ENCODE assay signal across 18 cellular contexts in genomic region chr6:71855406-71855805, GRCh38. TPM values are rescaled to one million over a fixed set of nuclear protein-coding genes. Genes with fewer than 3 reads are reported as not detected.
DNase-seq lines count a peak whose midpoint lies in the region; ATAC-seq and TF ChIP-seq lines count a peak whose summit lies in the region.
"Had no signal": no experiment of that assay in that cellular context is flagged by ENCODE, and none has a peak within 500 bp of the region (broad histone marks: within the 10 kb centered on the region; RNA-seq: fewer than 3 reads in every experiment).

No MANE protein-coding gene starts in this region.

- H3K79me2 ChIP-seq in SK-N-SH (ENCODE audit: insufficient read depth): no peaks in the 10 kb centered on the region

- no peaks in the 10 kb centered on the region for H3K36me3 Mint-ChIP-seq in stimulated activated effector memory CD8-positive, alpha-beta T cell treated with anti-CD3 and anti-CD28 coated beads, Interleukin-12 subunit alpha, Interleukin-12 subunit beta, amount 100 ng/mL, for 72 hours

- H2AFZ ChIP-seq in SK-N-SH (ENCODE audit: low read depth): no peak overlapping the region

- H3K36me3 ChIP-seq in SK-N-SH (replicated peaks in 1 of 2; ENCODE audit: control insufficient read depth in 1 of 2, insufficient read depth in 2 of 2, low read length in 1 of 2): no peaks in the 10 kb centered on the region
- H3K36me3 ChIP-seq in transverse colon: no peaks in the 10 kb centered on the region
- H3K36me3 ChIP-seq: vagina had no signal

- TF ChIP-seq POLR2A in transverse colon (IDR thresholded peaks at IDR 0.05): no peak

- no peak for DNase-seq in SK-N-SH
- peak; percentile 16 for DNase-seq in Jurkat, Clone E6-1 (ENCODE audit: low read depth, low spot score)
- DNase-seq in SK-MEL-5 (ENCODE audit: low read depth, low spot score): peak; percentile 2
- peak; percentile 2 for DNase-seq in renal cortical epithelial cell (ENCODE audit: low read depth)
- DNase-seq in stimulated activated effector memory CD8-positive, alpha-beta T cell treated with anti-CD3 and anti-CD28 coated beads, Interleukin-12 subunit alpha, Interleukin-12 subunit beta, amount 100 ng/mL, for 72 hours (ENCODE audit: low spot score in 2 of 2): no peak
- DNase-seq in transverse colon: no peak
- no peak for DNase-seq in islet precursor cell
- DNase-seq: effector memory CD8-positive, alpha-beta T cell; glutamatergic neuron; GOT3; IMR-90; NCI-H2171 treated with DMSO at 0.1 percent for 48 hours; nucleus accumbens; SHP77 treated with DMSO at 0.1 percent for 48 hours; stimulated activated CD4-positive, alpha-beta T cell treated with anti-CD3 and anti-CD28 coated beads, Interleukin-15, amount 100 ng/mL, for 24 hours had no signal

- no peaks in the 10 kb centered on the region for H3K4me1 Mint-ChIP-seq in stimulated activated effector memory CD8-positive, alpha-beta T cell treated with anti-CD3 and anti-CD28 coated beads, Interleukin-12 subunit alpha, Interleukin-12 subunit beta, amount 100 ng/mL, for 72 hours

- no peak overlapping the region for H3K4me2 ChIP-seq in SK-N-SH

- CTCF ChIA-PET in SK-N-SH (lab: Yijun Ruan, JAX): interaction anchor here (1.0 to 1.3 kb wide), 2 partner anchors 10 to 231 kb away, joined by 3 read pairs; no protein-coding TSS in a partner anchor

- no peaks in the 10 kb centered on the region for H3K9me2 ChIP-seq in SK-N-SH

- H3K9ac ChIP-seq in SK-N-SH: no peak overlapping the region

- ATAC-seq in SK-N-SH treated with all-trans-retinoic acid at 6 μM for 48 hours: no peak
- ATAC-seq in stimulated activated effector memory CD8-positive, alpha-beta T cell treated with anti-CD3 and anti-CD28 coated beads, Interleukin-12 subunit alpha, Interleukin-12 subunit beta, amount 100 ng/mL, for 72 hours: no peak
- ATAC-seq: effector memory CD8-positive, alpha-beta T cell had no signal

- in situ Hi-C loops in SK-MEL-5 (cut with HindIII; ENCODE audit: low pct_unique_long_range_greater_than_20kb, low sequenced_read_pairs): no loop called here
- in situ Hi-C loops in transverse colon (cut with MboI; ENCODE audit: low pct_ligation_motif_present in 1 of 4, low pct_unique_long_range_greater_than_20kb in 1 of 4, low sequenced_read_pairs in 3 of 4): no loop called here

- no peaks in the 10 kb centered on the region for H3F3A ChIP-seq in SK-N-SH (replicated peaks; ENCODE audit: insufficient read depth)

- intact Hi-C loops in transverse colon (cut with DNase I; ENCODE audit: low total_unique reads): no loop called here

- H3K9me3 ChIP-seq in SK-N-SH (no peaks in the 10 kb centered on the region), transverse colon (no peaks in the 10 kb centered on the region)
- H3K9me3 ChIP-seq: vagina had no signal

- peaks cover 9% of the 10 kb centered on the region for H3K9me3 Mint-ChIP-seq in stimulated activated effector memory CD8-positive, alpha-beta T cell treated with anti-CD3 and anti-CD28 coated beads, Interleukin-12 subunit alpha, Interleukin-12 subunit beta, amount 100 ng/mL, for 72 hours
- H3K9me3 Mint-ChIP-seq: activated T-helper 1 cell treated with anti-CD3 and anti-CD28 coated beads, Interleukin-12 subunit alpha, Interleukin-12 subunit beta, Interleukin-2, Interleukin-4 antibody, amounts not matched to agents 30 ng/mL and 10 ng/mL and 1 ng/mL, durations not matched to agents 14 hours and 24 hours and 36 hours had no signal

- H3K4me3 ChIP-seq in SK-N-SH (ENCODE audit: low read depth in 2 of 2, low read length in 1 of 2) (no peak overlapping the region), transverse colon (no peak overlapping the region)
- no peak overlapping the region for H3K4me3 ChIP-seq in Jurkat, Clone E6-1 (ENCODE audit: low read length)
- H3K4me3 ChIP-seq: vagina had no signal

- H3K4me1 ChIP-seq in SK-N-SH (ENCODE audit: control insufficient read depth in 1 of 2, insufficient read depth in 2 of 2, low read depth in 1 of 2, low read length in 1 of 2) (no peaks in the 10 kb centered on the region), transverse colon (no peaks in the 10 kb centered on the region)
- H3K4me1 ChIP-seq: vagina had no signal

- WGBS in SK-N-SH (ENCODE audit: low lambda C conversion rate): 10% methylated on average over 3 of the region's 3 CpGs
- 48% methylated on average over 3 of the region's 3 CpGs; no CpG with 5 or more reads in 1 of the 2 donors for WGBS in transverse colon (ENCODE audit: low coverage in 1 of 2), 2 donors

- TF ChIP-seq EP300 in SK-N-SH (IDR thresholded peaks at IDR 0.05; ENCODE audit: borderline replicate concordance in 1 of 2, low read depth in 1 of 2, low read length in 1 of 2): no peak
- no peak for TF ChIP-seq EP300 in transverse colon (IDR thresholded peaks at IDR 0.05; ENCODE audit: low read depth)

- H3K27me3 ChIP-seq in SK-N-SH (ENCODE audit: insufficient read depth): no peaks in the 10 kb centered on the region; the same call in 1 of the 2 replicates
- H3K27me3 ChIP-seq in transverse colon: no peaks in the 10 kb centered on the region
- H3K27me3 ChIP-seq: vagina had no signal

- TF ChIP-seq RAD21 in SK-N-SH (IDR thresholded peaks at IDR 0.05; ENCODE audit: low read length): peak; percentile 52

- no peak overlapping the region for H3K4me3 Mint-ChIP-seq in stimulated activated effector memory CD8-positive, alpha-beta T cell treated with anti-CD3 and anti-CD28 coated beads, Interleukin-12 subunit alpha, Interleukin-12 subunit beta, amount 100 ng/mL, for 72 hours
- H3K4me3 Mint-ChIP-seq: activated T-helper 1 cell treated with anti-CD3 and anti-CD28 coated beads, Interleukin-12 subunit alpha, Interleukin-12 subunit beta, Interleukin-2, Interleukin-4 antibody, amounts not matched to agents 30 ng/mL and 10 ng/mL and 1 ng/mL, durations not matched to agents 14 hours and 24 hours and 36 hours; effector memory CD8-positive, alpha-beta T cell had no signal

- no peaks in the 10 kb centered on the region for H4K20me1 ChIP-seq in SK-N-SH (ENCODE audit: insufficient read depth)

- TF ChIP-seq CTCF in SK-N-SH (IDR thresholded peaks at IDR 0.05) (peak; percentile 19), transverse colon (IDR thresholded peaks at IDR 0.05) (no peak)

- H3K27ac Mint-ChIP-seq in stimulated activated effector memory CD8-positive, alpha-beta T cell treated with anti-CD3 and anti-CD28 coated beads, Interleukin-12 subunit alpha, Interleukin-12 subunit beta, amount 100 ng/mL, for 72 hours: no peak overlapping the region
- H3K27ac Mint-ChIP-seq: activated T-helper 1 cell treated with anti-CD3 and anti-CD28 coated beads, Interleukin-12 subunit alpha, Interleukin-12 subunit beta, Interleukin-2, Interleukin-4 antibody, amounts not matched to agents 30 ng/mL and 10 ng/mL and 1 ng/mL, durations not matched to agents 14 hours and 24 hours and 36 hours; effector memory CD8-positive, alpha-beta T cell had no signal

- POLR2A ChIA-PET in SK-N-SH (lab: Yijun Ruan, JAX): no interaction called here

- H3K27ac ChIP-seq in SK-N-SH (ENCODE audit: low read depth in 2 of 2, low read length in 1 of 2): no peak overlapping the region
- no peak overlapping the region for H3K27ac ChIP-seq in transverse colon
- H3K27ac ChIP-seq: vagina had no signal

TF ChIP-seq in SK-N-SH treated with all-trans-retinoic acid at 6 μM for 48 hours, 23 proteins besides CTCF, POLR2A, EP300 and RAD21 (continues in another document):
- TF ChIP-seq ZFP30 (CRISPR knock-in tag; IDR thresholded peaks at IDR 0.05) (no peak), PPARA (CRISPR knock-in tag; IDR thresholded peaks at IDR 0.05; ENCODE audit: borderline replicate concordance) (no peak), CREB5 (CRISPR knock-in tag; IDR thresholded peaks at IDR 0.05; ENCODE audit: low read depth) (no peak)
- TF ChIP-seq, protein P1, sequence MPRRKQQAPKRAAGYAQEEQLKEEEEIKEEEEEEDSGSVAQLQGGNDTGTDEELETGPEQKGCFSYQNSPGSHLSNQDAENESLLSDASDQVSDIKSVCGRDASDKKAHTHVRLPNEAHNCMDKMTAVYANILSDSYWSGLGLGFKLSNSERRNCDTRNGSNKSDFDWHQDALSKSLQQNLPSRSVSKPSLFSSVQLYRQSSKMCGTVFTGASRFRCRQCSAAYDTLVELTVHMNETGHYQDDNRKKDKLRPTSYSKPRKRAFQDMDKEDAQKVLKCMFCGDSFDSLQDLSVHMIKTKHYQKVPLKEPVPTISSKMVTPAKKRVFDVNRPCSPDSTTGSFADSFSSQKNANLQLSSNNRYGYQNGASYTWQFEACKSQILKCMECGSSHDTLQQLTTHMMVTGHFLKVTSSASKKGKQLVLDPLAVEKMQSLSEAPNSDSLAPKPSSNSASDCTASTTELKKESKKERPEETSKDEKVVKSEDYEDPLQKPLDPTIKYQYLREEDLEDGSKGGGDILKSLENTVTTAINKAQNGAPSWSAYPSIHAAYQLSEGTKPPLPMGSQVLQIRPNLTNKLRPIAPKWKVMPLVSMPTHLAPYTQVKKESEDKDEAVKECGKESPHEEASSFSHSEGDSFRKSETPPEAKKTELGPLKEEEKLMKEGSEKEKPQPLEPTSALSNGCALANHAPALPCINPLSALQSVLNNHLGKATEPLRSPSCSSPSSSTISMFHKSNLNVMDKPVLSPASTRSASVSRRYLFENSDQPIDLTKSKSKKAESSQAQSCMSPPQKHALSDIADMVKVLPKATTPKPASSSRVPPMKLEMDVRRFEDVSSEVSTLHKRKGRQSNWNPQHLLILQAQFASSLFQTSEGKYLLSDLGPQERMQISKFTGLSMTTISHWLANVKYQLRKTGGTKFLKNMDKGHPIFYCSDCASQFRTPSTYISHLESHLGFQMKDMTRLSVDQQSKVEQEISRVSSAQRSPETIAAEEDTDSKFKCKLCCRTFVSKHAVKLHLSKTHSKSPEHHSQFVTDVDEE (CRISPR knock-in tag; IDR thresholded peaks at IDR 0.05): no peak

RNA-seq across cellular contexts. Expression of gene RIMS1, which starts 30.9 kb away (rescaled TPM):
- polyA plus RNA-seq in SK-N-SH (2012; rRNA removed): 0.20 and 0.45 TPM in 2 replicates
- polyA plus RNA-seq in SK-N-SH (2012; cell fraction: cytosol; rRNA removed): 0.31 and 0.45 TPM in 2 replicates
- 0.14 and 0.25 TPM in 2 replicates for polyA plus RNA-seq in SK-N-SH (2012; cell fraction: nucleus; rRNA removed)
- not detected for polyA plus RNA-seq in Jurkat, Clone E6-1 (2012; ENCODE audit: insufficient read depth, insufficient read length)
- total RNA-seq in SK-MEL-5 (2014; rRNA removed; shearing (Covaris generic)): not detected in 2 replicates
- polyA plus RNA-seq in SK-MEL-5 (2015; cell fraction: cytosol; rRNA removed): not detected in 2 replicates
- not detected in 2 replicates for polyA plus RNA-seq in SK-MEL-5 (2015; cell fraction: nucleus; rRNA removed)
- total RNA-seq in renal cortical epithelial cell (21.7 and 29.5 TPM in 2 replicates), transverse colon (under 1 TPM in 2 of 4 donors, not detected in 2; 0.32 to 0.41 TPM)
- total RNA-seq: activated T-helper 1 cell treated with anti-CD3 and anti-CD28 coated beads, Interleukin-12 subunit alpha, Interleukin-12 subunit beta, Interleukin-2, Interleukin-4 antibody, amounts not matched to agents 30 ng/mL and 10 ng/mL and 1 ng/mL, durations not matched to agents 14 hours and 24 hours and 36 hours had no signal

Comparison
In these comparisons a context has a peak if more than half of its experiments do, and no peak if none do; other contexts are left out.
1. DNase-seq: peak in Jurkat, Clone E6-1 (single experiment), SK-MEL-5 (single experiment) and renal cortical epithelial cell (single experiment); none in SK-N-SH (single experiment), stimulated activated effector memory CD8-positive, alpha-beta T cell treated with anti-CD3 and anti-CD28 coated beads, Interleukin-12 subunit alpha, Interleukin-12 subunit beta, amount 100 ng/mL, for 72 hours (0 of 2), transverse colon (single experiment) and islet precursor cell (single experiment).
2. RNA of gene RIMS1, which starts 30.9 kb away (total RNA-seq): 21.7 to 29.5 TPM in renal cortical epithelial cell; 0.32 to 0.41 TPM in transverse colon and not detected in SK-MEL-5; every median in the first group is over 10 times any median in the second.